1 cellular context compared by ENCODE assay signal in genomic region chr2:11744631-11745394, GRCh38.
TF ChIP-seq lines count a peak whose summit lies in the region.

No MANE protein-coding gene starts in this region.

TF ChIP-seq in SK-N-SH treated with all-trans-retinoic acid at 6 μM for 48 hours, 23 proteins besides CTCF, POLR2A, EP300 and RAD21 (continued from another document):
- TF ChIP-seq TSHZ2 (CRISPR knock-in tag; IDR thresholded peaks at IDR 0.05) (no peak), ZC3H10 (CRISPR knock-in tag; IDR thresholded peaks at IDR 0.05) (no peak), PATZ1 (CRISPR knock-in tag; IDR thresholded peaks at IDR 0.05; ENCODE audit: borderline replicate concordance) (no peak), ZFP3 (CRISPR knock-in tag; IDR thresholded peaks at IDR 0.05) (no peak), SNAI2 (CRISPR knock-in tag; IDR thresholded peaks at IDR 0.05) (no peak), BACH2 (CRISPR knock-in tag; IDR thresholded peaks at IDR 0.05; ENCODE audit: borderline replicate concordance) (no peak), ISL1 (CRISPR knock-in tag; IDR thresholded peaks at IDR 0.05) (no peak), ZNF70 (CRISPR knock-in tag; IDR thresholded peaks at IDR 0.05) (no peak), GLIS3 (CRISPR knock-in tag; IDR thresholded peaks at IDR 0.05) (no peak), OSR1 (CRISPR knock-in tag; IDR thresholded peaks at IDR 0.05) (no peak), ZNF565 (CRISPR knock-in tag; conservative IDR thresholded peaks at IDR 0.05; ENCODE audit: low read depth) (no peak)
